ENCODE assay signal across 10 cellular contexts in the genomic region with DNA sequence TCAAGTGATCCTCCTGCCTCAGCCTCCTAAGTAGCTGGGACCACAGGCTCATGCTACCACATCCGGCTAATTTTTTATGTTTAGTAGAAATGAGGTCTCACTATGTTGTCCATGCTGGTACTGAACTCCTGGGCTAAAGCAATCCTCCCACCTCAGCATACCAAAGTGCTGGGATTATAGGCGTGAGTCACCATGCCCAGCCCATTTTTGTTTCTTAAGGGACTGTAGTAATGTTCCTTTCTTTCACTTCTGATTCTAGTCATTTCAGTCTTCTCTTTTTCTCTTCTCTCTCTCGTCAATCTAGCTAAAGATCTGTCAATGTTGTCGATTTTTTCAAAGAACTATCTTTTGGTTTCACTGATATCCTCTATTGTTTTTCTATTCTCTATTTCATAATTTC.
DNase-seq lines count a peak whose midpoint lies in the region; ATAC-seq and TF ChIP-seq lines count a peak whose summit lies in the region.
"Had no signal": no experiment of that assay in that cellular context is flagged by ENCODE, and none has a peak within 500 bp of the region (broad histone marks: within the 10 kb centered on the region; RNA-seq: fewer than 3 reads in every experiment).

No MANE protein-coding gene starts in this region.

- H3K27me3 Mint-ChIP-seq in IgD-negative memory B cell (no peaks in the 10 kb centered on the region), naive B cell (no peaks in the 10 kb centered on the region)

- no peak for TF ChIP-seq CTCF in coronary artery (IDR thresholded peaks at IDR 0.05)
- TF ChIP-seq CTCF in GM10248 (IDR thresholded peaks at IDR 0.05; ENCODE audit: control extremely low read depth, extremely low read depth, low read depth, missing control alignments) = no peak

- H3K4me1 Mint-ChIP-seq in IgD-negative memory B cell (peaks cover 11 to 27% (median 25%) of the 10 kb centered on the region in 3 donors), naive B cell (peaks cover 27 to 44% (median 28%) of the 10 kb centered on the region in 3 donors)

- peak overlapping the region in 1 of 4 donors; percentile 18 for H3K4me3 Mint-ChIP-seq in IgD-negative memory B cell
- H3K4me3 Mint-ChIP-seq in naive B cell = peak overlapping the region; percentile 12 to 82 (median 60)

- H3K36me3 Mint-ChIP-seq in IgD-negative memory B cell = peaks cover 8% of the 10 kb centered on the region
- H3K36me3 Mint-ChIP-seq in naive B cell = peaks cover 18 to 30% of the 10 kb centered on the region in 2 donors

- DNase-seq in activated T-cell treated with anti-CD3 and anti-CD28 coated beads, Interleukin-2, amount 50 U/mL, for 48 hours = peak; percentile 59 to 64
- no peak for DNase-seq in naive B cell
- DNase-seq in C1 segment of cervical spinal cord (lab: John Stamatoyannopoulos, UW) = no peak
- no peak for DNase-seq in coronary artery (ENCODE audit: low spot score)
- DNase-seq in GM10248 (ENCODE audit: extremely low spot score) = no peak
- DNase-seq in NCI-H82 (lab: John Stamatoyannopoulos, UW) = no peak
- DNase-seq: ovary had no signal

- no peak overlapping the region for H3K27ac ChIP-seq in coronary artery
- H3K27ac ChIP-seq: ovary, VCaP had no signal

- peak overlapping the region; percentile 9 to 89 (median 65) for H3K27ac Mint-ChIP-seq in IgD-negative memory B cell
- H3K27ac Mint-ChIP-seq in naive B cell = peak overlapping the region; percentile 60 to 92 (median 70)

- H3K9me3 Mint-ChIP-seq in IgD-negative memory B cell (no peaks in the 10 kb centered on the region), naive B cell (peaks cover 0 to 2% (median 0%) of the 10 kb centered on the region in 7 donors)

- no peak overlapping the region for H3K4me3 ChIP-seq in coronary artery
- H3K4me3 ChIP-seq: ovary had no signal

- POLR2A ChIA-PET in GM10248 (lab: Yijun Ruan, JAX) = no interaction called here

- CTCF ChIA-PET in GM10248 (lab: Yijun Ruan, JAX) = interaction anchor here (1.1 to 1.7 kb wide), 3 partner anchors 10 to 24 kb away, joined by 3 to 6 read pairs (median 5); no protein-coding TSS in a partner anchor

- peak; percentile 58 for ATAC-seq in GM18502 (IDR thresholded peaks at IDR 0.05; ENCODE audit: poor library complexity, unreplicated experiment)
- ATAC-seq in naive B cell (ENCODE audit: low read depth in 2 of 2) = peak in 1 of 2 donors; percentile 51

Comparison
In these comparisons a context has a peak if more than half of its experiments do, and no peak if none do; other contexts are left out.
1. DNase-seq: peak in activated T-cell treated with anti-CD3 and anti-CD28 coated beads, Interleukin-2, amount 50 U/mL, for 48 hours (2 of 2); none in naive B cell (single experiment), C1 segment of cervical spinal cord (0 of 14), coronary artery (single experiment), GM10248 (single experiment) and NCI-H82 (single experiment).